In genomic region chr2:27322766-27323591, GRCh38 we compare ENCODE assay signal across 1 cellular context.
A peak's percentile ranks its signal among the peaks of the same experiment; 100 is the strongest.
TF ChIP-seq lines count a peak whose summit lies in the region.

TSS of gene MPV17 (minus strand) at chr2:27323097. CDS start at chr2:27322517, 580 bp downstream.

TF ChIP-seq in neural cell, 6 proteins besides CTCF, POLR2A, EP300 and RAD21 (continued from another document):
- TF ChIP-seq MXI1 (conservative IDR thresholded peaks at IDR 0.05; ENCODE audit: poor library complexity, severe bottlenecking) = peak; percentile 88
